Comparison of ENCODE assay signal across 8 cellular contexts in genomic region chr6:36853325-36853724, GRCh38. TPM values are rescaled to one million over a fixed set of nuclear protein-coding genes. Genes with fewer than 3 reads are reported as not detected.
DNase-seq lines count a peak whose midpoint lies in the region; ATAC-seq, FAIRE-seq and TF ChIP-seq lines count a peak whose summit lies in the region.

No MANE protein-coding gene starts in this region.

- H3K4me3 ChIP-seq in SJSA1 (no peak overlapping the region), fibroblast of the aortic adventitia (ENCODE audit: low read depth, low read length) (no peak overlapping the region), prostate gland (no peak overlapping the region)

- DNase-seq in GF-D8 (lab: John Stamatoyannopoulos, UW) (peak; percentile 95), SJSA1 (ENCODE audit: low read depth in 1 of 2, low spot score in 2 of 2) (no peak), fibroblast of the aortic adventitia (ENCODE audit: low read depth) (peak; percentile 96), prostate gland (ENCODE audit: low spot score) (peak; percentile 50), NCI-H1417 (lab: John Stamatoyannopoulos, UW) (no peak), GM19239 (ENCODE audit: insufficient read length, low spot score) (no peak), NCI-H1092 treated with DMSO at 0.1 percent for 48 hours (lab: John Stamatoyannopoulos, UW) (no peak)

- 41% methylated on average over 5 of the region's 5 CpGs for WGBS in prostate gland

- peak overlapping the region; percentile 9 for H3K27ac ChIP-seq in SJSA1
- H3K27ac ChIP-seq in prostate gland, result peak overlapping the region; percentile 38 to 60

- no peak for TF ChIP-seq CTCF in fibroblast of the aortic adventitia (IDR thresholded peaks at IDR 0.05; ENCODE audit: insufficient read depth, low read length)
- TF ChIP-seq CTCF in prostate gland (IDR thresholded peaks at IDR 0.05), result no peak

- no peak for ATAC-seq in HG03108 (IDR thresholded peaks at IDR 0.05; ENCODE audit: unreplicated experiment)

- H3K4me1 ChIP-seq in SJSA1 (replicated peaks) (peaks cover 13% of the 10 kb centered on the region), prostate gland (replicated peaks) (no peaks in the 10 kb centered on the region)

- intact Hi-C loops in prostate gland (cut with DNase I), result no loop called here

- H3K9me3 ChIP-seq in SJSA1 (replicated peaks), result peaks cover 7% of the 10 kb centered on the region; the same call in 1 of the 2 replicates
- H3K9me3 ChIP-seq in prostate gland, result no peaks in the 10 kb centered on the region

- H3K27me3 ChIP-seq in SJSA1 (replicated peaks) (no peaks in the 10 kb centered on the region), prostate gland (replicated peaks; ENCODE audit: insufficient read depth) (no peaks in the 10 kb centered on the region)

- no peak for FAIRE-seq in GM19239 (lab: Jason Lieb, UNC)

- peaks cover 64% of the 10 kb centered on the region for H3K36me3 ChIP-seq in SJSA1
- no peaks in the 10 kb centered on the region for H3K36me3 ChIP-seq in prostate gland

- TF ChIP-seq POLR2A in prostate gland (IDR thresholded peaks at IDR 0.05), result no peak

RNA-seq across cellular contexts. Expression of gene CPNE5, which starts 14.1 kb away (rescaled TPM):
- 0.08 TPM in 1 of 2 replicates, not detected in the other for total RNA-seq in SJSA1 (2014; rRNA removed; shearing (Covaris generic))
- total RNA-seq in fibroblast of the aortic adventitia (ENCODE audit: low replicate concordance), result 0.16 and 0.18 TPM in 2 replicates
- total RNA-seq in prostate gland, result 10 to 100 TPM in 1 of 2 donors, 1 to 10 TPM in 1; 3.9 to 64.5 TPM

RNA-seq across cellular contexts. Expression of gene PPIL1, which starts 21.3 kb away (rescaled TPM):
- total RNA-seq in SJSA1 (2014; rRNA removed; shearing (Covaris generic)), result 46.2 and 83.6 TPM in 2 replicates
- total RNA-seq in fibroblast of the aortic adventitia (ENCODE audit: low replicate concordance), result 11.4 and 36.9 TPM in 2 replicates
- 10 to 100 TPM; 18.7 to 35.9 TPM for total RNA-seq in prostate gland

RNA-seq across cellular contexts. Expression of gene C6orf89, which starts 32.4 kb away (rescaled TPM):
- 33.7 and 47.6 TPM in 2 replicates for total RNA-seq in SJSA1 (2014; rRNA removed; shearing (Covaris generic))
- total RNA-seq in fibroblast of the aortic adventitia (ENCODE audit: low replicate concordance) (23.8 and 58.2 TPM in 2 replicates), prostate gland (10 to 100 TPM; 54.9 to 96.9 TPM)

Comparison
In these comparisons a context has a peak if more than half of its experiments do, and no peak if none do; other contexts are left out.
1. DNase-seq: peak in GF-D8 (single experiment), fibroblast of the aortic adventitia (single experiment) and prostate gland (single experiment); none in SJSA1 (0 of 2), NCI-H1417 (0 of 3), GM19239 (single experiment) and NCI-H1092 treated with DMSO at 0.1 percent for 48 hours (single experiment).